In genomic region chr20:48657426-48658197, GRCh38 we compare ENCODE assay signal across 8 cellular contexts.
DNase-seq lines count a peak whose midpoint lies in the region; ATAC-seq, FAIRE-seq and TF ChIP-seq lines count a peak whose summit lies in the region.

No MANE protein-coding gene starts in this region.

- no peak overlapping the region for H2BK120ac ChIP-seq in H1 (replicated peaks; ENCODE audit: low read depth, low read length)

- no peak overlapping the region for H3K23ac ChIP-seq in H1 (ENCODE audit: insufficient read length)

- TF ChIP-seq POLR2A in H1 (IDR thresholded peaks at IDR 0.05; ENCODE audit: control extremely low read depth in 1 of 2, low read depth in 2 of 2, low read length in 2 of 2), result no peak

- DNase-seq in HL-60 (ENCODE audit: low read depth in 1 of 2, low spot score in 1 of 2) (peak; percentile 44 to 75), NT2/D1 (ENCODE audit: low read depth, low spot score) (peak; percentile 78), H1 (ENCODE audit: low read depth in 1 of 2, low spot score in 2 of 2) (peak in 1 of 2 experiments; percentile 75), middle frontal gyrus (ENCODE audit: extremely low spot score, low spot score) (peak; percentile 78)
- DNase-seq in activated CD8-positive, alpha-beta memory T cell treated with anti-CD3 and anti-CD28 coated beads, Interleukin-2, amount 10 ng/mL, durations not matched to agents 7 days and 5 days, result peak; percentile 75
- peak; percentile 30 for DNase-seq in stimulated activated CD8-positive, alpha-beta memory T cell treated with anti-CD3 and anti-CD28 coated beads, Interleukin-7, amount 100 ng/mL, for 24 hours (ENCODE audit: low read depth)

- no peaks in the 10 kb centered on the region for H3K27me3 ChIP-seq in HL-60 (ENCODE audit: insufficient read depth, poor library complexity, severe bottlenecking)
- no peaks in the 10 kb centered on the region for H3K27me3 ChIP-seq in NT2/D1 (ENCODE audit: insufficient read depth, insufficient read length)
- no peaks in the 10 kb centered on the region for H3K27me3 ChIP-seq in H1 (replicated peaks in 1 of 4; ENCODE audit: control insufficient read depth in 3 of 4, extremely low read depth in 1 of 4, insufficient read depth in 3 of 4, low read length in 3 of 4)

- H4K20me1 ChIP-seq in H1 (replicated peaks in 1 of 2; ENCODE audit: control insufficient read depth in 1 of 2, insufficient read depth in 2 of 2, low read length in 2 of 2), result no peaks in the 10 kb centered on the region

- peaks cover 12% of the 10 kb centered on the region for H3K4me1 Mint-ChIP-seq in activated CD8-positive, alpha-beta memory T cell treated with anti-CD3 and anti-CD28 coated beads, Interleukin-2, amount 10 ng/mL, durations not matched to agents 7 days and 5 days

- TF ChIP-seq CTCF in C4-2B (conservative IDR thresholded peaks at IDR 0.05) (peak; percentile 86), HL-60 (IDR thresholded peaks at IDR 0.05; ENCODE audit: insufficient read depth, low read length) (peak; percentile 96), H1 (IDR thresholded peaks at IDR 0.05; ENCODE audit: control extremely low read depth in 1 of 3, insufficient read depth in 1 of 3, low read depth in 1 of 3, low read length in 3 of 3) (peak; percentile 85 to 96 (median 87))

- H3K9me3 ChIP-seq in NT2/D1 (ENCODE audit: insufficient read depth, low read length), result peaks cover 15% of the 10 kb centered on the region
- H3K9me3 ChIP-seq in H1 (ENCODE audit: insufficient read depth in 2 of 2, low read depth in 1 of 2, low read length in 1 of 2), result 0 out of 4 replicates have a peak, but pooled peaks cover 0 to 3% of the 10 kb centered on the region in 2 experiments

- no peak overlapping the region for H3K4me3 Mint-ChIP-seq in activated CD8-positive, alpha-beta memory T cell treated with anti-CD3 and anti-CD28 coated beads, Interleukin-2, amount 10 ng/mL, durations not matched to agents 7 days and 5 days

- POLR2A ChIA-PET in H1 (lab: Charles Lee; ENCODE audit: partially characterized antibody), result interaction anchor here (0.7 to 1.0 kb wide), 4 partner anchors 169 to 251 kb away, joined by 3 to 4 read pairs (median 3); no protein-coding TSS in a partner anchor

- H4K5ac ChIP-seq in H1 (ENCODE audit: insufficient read length, low read depth, low read length), result no peak overlapping the region

- no peak overlapping the region for H3K4ac ChIP-seq in H1 (replicated peaks; ENCODE audit: insufficient read length, low read depth, low read length)

- no peak overlapping the region for H3K4me2 ChIP-seq in H1 (ENCODE audit: insufficient read depth in 1 of 2, low read depth in 2 of 2, low read length in 2 of 2)

- H3K36me3 ChIP-seq in NT2/D1 (ENCODE audit: insufficient read depth, insufficient read length, low read length) (peaks cover 60% of the 10 kb centered on the region), H1 (ENCODE audit: control insufficient read depth in 2 of 4, insufficient read depth in 4 of 4, low read length in 3 of 4) (no peaks in the 10 kb centered on the region)

- H2AK5ac ChIP-seq in H1 (ENCODE audit: low read depth, low read length), result no peak overlapping the region

- H3K27ac ChIP-seq in C4-2B (no peak overlapping the region), HL-60 (replicated peaks) (no peak overlapping the region), H1 (ENCODE audit: low read depth, low read length) (no peak overlapping the region)

- H3K56ac ChIP-seq in H1 (replicated peaks; ENCODE audit: insufficient read length, low read depth, low read length), result no peak overlapping the region

- H3K79me2 ChIP-seq in H1 (ENCODE audit: control insufficient read depth in 1 of 2, insufficient read depth in 2 of 2, low read length in 2 of 2), result no peaks in the 10 kb centered on the region

- H3K9ac ChIP-seq in NT2/D1 (ENCODE audit: insufficient read length, low read depth) (peak overlapping the region; percentile 39), H1 (replicated peaks in 1 of 4; ENCODE audit: extremely low read depth in 1 of 4, low read depth in 3 of 4, low read length in 3 of 4) (no peak overlapping the region)

- H3K36me3 Mint-ChIP-seq in activated CD8-positive, alpha-beta memory T cell treated with anti-CD3 and anti-CD28 coated beads, Interleukin-2, amount 10 ng/mL, durations not matched to agents 7 days and 5 days, result peaks cover 58% of the 10 kb centered on the region

- no peaks in the 10 kb centered on the region for H3K27me3 Mint-ChIP-seq in activated CD8-positive, alpha-beta memory T cell treated with anti-CD3 and anti-CD28 coated beads, Interleukin-2, amount 10 ng/mL, durations not matched to agents 7 days and 5 days

- no peak overlapping the region for H4K91ac ChIP-seq in H1 (replicated peaks; ENCODE audit: insufficient read length, low read length)

- H2BK12ac ChIP-seq in H1 (ENCODE audit: low read depth, low read length), result 0 out of 2 replicates have a peak overlapping the region, but pooled peaks have one; percentile 19

- no peak overlapping the region for H4K8ac ChIP-seq in H1 (ENCODE audit: extremely low read depth, insufficient read depth, low read length)

- H3K4me1 ChIP-seq in NT2/D1 (ENCODE audit: insufficient read depth, insufficient read length) (peaks cover 7% of the 10 kb centered on the region), H1 (replicated peaks in 1 of 4; ENCODE audit: control insufficient read depth in 3 of 4, insufficient read depth in 4 of 4, low read length in 3 of 4) (no peaks in the 10 kb centered on the region; a peak in 1 of 7 replicates)

- no peaks in the 10 kb centered on the region; the same call in 1 of the 2 replicates for H3K23me2 ChIP-seq in H1 (ENCODE audit: low read depth, low read length)

- no peak overlapping the region for H3K18ac ChIP-seq in H1 (ENCODE audit: extremely low read depth, low read length)

- peak; percentile 96 to 99 for TF ChIP-seq RAD21 in H1 (IDR thresholded peaks at IDR 0.05 in 1 of 2, conservative IDR thresholded peaks at IDR 0.05 in 1 of 2; ENCODE audit: low read depth in 2 of 2, low read length in 2 of 2)

- peak; percentile 83 for ATAC-seq in activated CD8-positive, alpha-beta memory T cell treated with anti-CD3 and anti-CD28 coated beads, Interleukin-2, amount 10 ng/mL, durations not matched to agents 7 days and 5 days
- no peak for ATAC-seq in HG03196 (IDR thresholded peaks at IDR 0.05; ENCODE audit: unreplicated experiment)

- no peak overlapping the region for H2AFZ ChIP-seq in H1 (ENCODE audit: low read length)

- H3K79me1 ChIP-seq in H1 (ENCODE audit: low read depth, low read length), result no peaks in the 10 kb centered on the region

- H2BK20ac ChIP-seq in H1 (ENCODE audit: low read length), result no peak overlapping the region

- peaks cover 1% of the 10 kb centered on the region for H3K9me3 Mint-ChIP-seq in activated CD8-positive, alpha-beta memory T cell treated with anti-CD3 and anti-CD28 coated beads, Interleukin-2, amount 10 ng/mL, durations not matched to agents 7 days and 5 days (ENCODE audit: low read depth)

- H3K4me3 ChIP-seq in HL-60 (replicated peaks; ENCODE audit: insufficient read depth, low read length), result no peak overlapping the region
- H3K4me3 ChIP-seq in NT2/D1 (ENCODE audit: insufficient read length, low read depth), result no peak overlapping the region
- no peak overlapping the region for H3K4me3 ChIP-seq in H1 (ENCODE audit: extremely low read depth in 1 of 4, insufficient read depth in 2 of 4, low read depth in 3 of 4, low read length in 4 of 4)

- H3K14ac ChIP-seq in H1 (ENCODE audit: insufficient read length), result no peak overlapping the region

- no peak for TF ChIP-seq EP300 in H1 (IDR thresholded peaks at IDR 0.05; ENCODE audit: borderline replicate concordance in 1 of 2, low read depth in 2 of 2, low read length in 2 of 2)

- CTCF ChIA-PET in activated CD8-positive, alpha-beta memory T cell treated with anti-CD3 and anti-CD28 coated beads, Interleukin-2, amount 10 ng/mL, durations not matched to agents 7 days and 5 days (lab: Charles Lee), result interaction anchor here (0.5 to 8.1 kb wide), 55 partner anchors 8 to 861 kb away, joined by 3 to 118 read pairs (median 4); no protein-coding TSS in a partner anchor
- CTCF ChIA-PET in H1 (lab: Charles Lee; ENCODE audit: partially characterized antibody), result interaction anchor here (0.6 to 10.5 kb wide), 103 partner anchors 10 to 1012 kb away, joined by 3 to 186 read pairs (median 5); partner anchors contain the start of genes ARFGEF2 and PREX1

- H2BK5ac ChIP-seq in H1 (ENCODE audit: low read depth, low read length), result no peak overlapping the region; the same call in 1 of the 2 replicates

- 74% methylated on average over 20 of the region's 21 CpGs; no CpG with 5 or more reads in 1 of the 2 experiments for WGBS in H1 (ENCODE audit: extremely low coverage in 1 of 2, insufficient coverage in 1 of 2, insufficient read length in 1 of 2, insufficient replicate concordance in 2 of 2, low coverage in 1 of 2, low lambda C conversion rate in 2 of 2, missing lambda C conversion rate in 1 of 2), 2 experiments

- peak; percentile 32 for FAIRE-seq in H1 (lab: Jason Lieb, UNC)

- no peak overlapping the region for H2BK15ac ChIP-seq in H1 (ENCODE audit: low read length)

- H3K27ac Mint-ChIP-seq in activated CD8-positive, alpha-beta memory T cell treated with anti-CD3 and anti-CD28 coated beads, Interleukin-2, amount 10 ng/mL, durations not matched to agents 7 days and 5 days, result peak overlapping the region; percentile 27

TF ChIP-seq in H1, 55 proteins besides CTCF, POLR2A, EP300 and RAD21 (continues in another document):
- TF ChIP-seq SAP30 (IDR thresholded peaks at IDR 0.05; ENCODE audit: insufficient read depth, insufficient replicate concordance, low read length) (no peak), CTBP2 (IDR thresholded peaks at IDR 0.05; ENCODE audit: borderline replicate concordance, insufficient read depth, insufficient read length, low read length) (no peak), ZNF274 (IDR thresholded peaks at IDR 0.05; ENCODE audit: borderline replicate concordance, extremely low read depth, low read length) (no peak), BCL11A (IDR thresholded peaks at IDR 0.05; ENCODE audit: low read depth in 2 of 2, low read length in 2 of 2) (no peak), EZH2 (IDR thresholded peaks at IDR 0.05; ENCODE audit: low read depth, low read length, severe bottlenecking) (no peak), YY1 (IDR thresholded peaks at IDR 0.05; ENCODE audit: low read depth, low read length) (no peak), SUZ12 (IDR thresholded peaks at IDR 0.05; ENCODE audit: low read length) (no peak), POU5F1 (IDR thresholded peaks at IDR 0.05; ENCODE audit: low read depth, low read length) (no peak), NANOG (IDR thresholded peaks at IDR 0.05; ENCODE audit: insufficient read depth, low read depth, low read length, poor library complexity, severe bottlenecking) (no peak), E2F6 (IDR thresholded peaks at IDR 0.05) (no peak), TCF12 (IDR thresholded peaks at IDR 0.05; ENCODE audit: low read depth, low read length) (no peak), GTF2F1 (IDR thresholded peaks at IDR 0.05; ENCODE audit: borderline replicate concordance, low read depth, low read length) (no peak)
